Comparison of ENCODE assay signal across 9 cellular contexts in genomic region chr11:22193348-22194051, GRCh38. TPM values are rescaled to one million over a fixed set of nuclear protein-coding genes. Genes with fewer than 3 reads are reported as not detected.
DNase-seq lines count a peak whose midpoint lies in the region; ATAC-seq, FAIRE-seq and TF ChIP-seq lines count a peak whose summit lies in the region.
"Had no signal": no experiment of that assay in that cellular context is flagged by ENCODE, and none has a peak within 500 bp of the region (broad histone marks: within the 10 kb centered on the region; RNA-seq: fewer than 3 reads in every experiment).

No MANE protein-coding gene starts in this region.

- H3K4me1 Mint-ChIP-seq in neural crest cell: peaks cover 19% of the 10 kb centered on the region

- H3K27me3 Mint-ChIP-seq in neural crest cell (ENCODE audit: low read depth): peaks cover 27% of the 10 kb centered on the region

- H3K27ac ChIP-seq in RWPE2 (ENCODE audit: poor library complexity, severe bottlenecking): no peak overlapping the region

- H3K27ac Mint-ChIP-seq in neural crest cell (ENCODE audit: unreplicated experiment): no peak overlapping the region

- no peaks in the 10 kb centered on the region for H3K36me3 Mint-ChIP-seq in neural crest cell (ENCODE audit: low read depth)

- no peak overlapping the region for H3K4me3 ChIP-seq in RWPE2 (ENCODE audit: severe bottlenecking)

- peak overlapping the region; percentile 98 for H3K4me3 Mint-ChIP-seq in neural crest cell

- H3K9me3 Mint-ChIP-seq in neural crest cell: no peaks in the 10 kb centered on the region

- no peaks in the 10 kb centered on the region for H3K4me1 ChIP-seq in RWPE2 (ENCODE audit: insufficient read depth, poor library complexity, severe bottlenecking)

- peak; percentile 53 to 73 for DNase-seq in NCI-H524 (lab: John Stamatoyannopoulos, UW)
- DNase-seq in NCI-H524 treated with DMSO at 0.1 percent for 48 hours (lab: John Stamatoyannopoulos, UW): no peak
- DNase-seq in RWPE2 (ENCODE audit: low spot score): no peak
- peak; percentile 2 for DNase-seq in germinal center (ENCODE audit: low spot score)
- DNase-seq in neural crest cell (ENCODE audit: low read depth, low spot score): peak; percentile 29
- no peak for DNase-seq in stimulated activated CD8-positive, alpha-beta memory T cell treated with anti-CD3 and anti-CD28 coated beads, Interleukin-4, amount 100 ng/mL, for 48 hours
- no peak for DNase-seq in RCC 7860 (ENCODE audit: low spot score)

- H3K27me3 ChIP-seq in RWPE2 (ENCODE audit: insufficient read depth, poor library complexity, severe bottlenecking): peaks cover 39% of the 10 kb centered on the region

- no peaks in the 10 kb centered on the region for H3K36me3 ChIP-seq in RWPE2 (ENCODE audit: low read depth)

- H3K9me3 ChIP-seq in RWPE2 (ENCODE audit: severe bottlenecking): no peaks in the 10 kb centered on the region

- no peak for FAIRE-seq in RCC 7860 (lab: Jason Lieb, UNC)
- FAIRE-seq: TTC549 had no signal

- ATAC-seq in HG02763 (IDR thresholded peaks at IDR 0.05; ENCODE audit: unreplicated experiment) (peak; percentile 34), RWPE2 (ENCODE audit: low read depth) (peak; percentile 53)

- TF ChIP-seq CTCF in RWPE2 (IDR thresholded peaks at IDR 0.05; ENCODE audit: poor library complexity, severe bottlenecking) (no peak), neural crest cell (conservative IDR thresholded peaks at IDR 0.05) (no peak)

RNA-seq across cellular contexts. Expression of gene ANO5, which starts 0.6 kb away (rescaled TPM):
- 3.4 and 3.5 TPM in 2 replicates for total RNA-seq in neural crest cell

Comparison
In these comparisons a context has a peak if more than half of its experiments do, and no peak if none do; other contexts are left out.
1. DNase-seq: peak in NCI-H524 (2 of 2), germinal center (single experiment) and neural crest cell (single experiment); none in NCI-H524 treated with DMSO at 0.1 percent for 48 hours (single experiment), RWPE2 (single experiment), stimulated activated CD8-positive, alpha-beta memory T cell treated with anti-CD3 and anti-CD28 coated beads, Interleukin-4, amount 100 ng/mL, for 48 hours (single experiment) and RCC 7860 (single experiment).